ENCODE assay signal across 13 cellular contexts in the genomic region with DNA sequence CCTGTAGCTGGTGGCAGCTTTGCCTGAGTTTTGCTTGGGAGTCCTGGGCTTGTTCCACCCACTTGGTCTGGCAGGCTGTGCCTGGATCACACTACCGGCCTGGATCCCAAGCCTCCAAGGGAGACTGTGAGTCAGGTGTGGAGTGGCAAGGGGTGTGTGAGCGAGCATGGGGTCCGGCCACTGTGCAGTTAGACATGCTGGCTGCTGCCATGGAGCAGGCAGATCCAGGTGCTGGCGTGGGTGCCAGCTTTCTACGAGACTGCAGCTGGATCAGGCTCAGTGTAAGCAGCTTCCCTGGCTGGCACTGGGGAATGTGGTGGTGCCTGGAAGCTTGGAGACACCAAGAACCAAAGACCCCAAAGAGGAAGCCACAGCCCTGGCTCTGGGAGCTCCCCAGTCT.
DNase-seq lines count a peak whose midpoint lies in the region; ATAC-seq and TF ChIP-seq lines count a peak whose summit lies in the region.
"Had no signal": no experiment of that assay in that cellular context is flagged by ENCODE, and none has a peak within 500 bp of the region (broad histone marks: within the 10 kb centered on the region; RNA-seq: fewer than 3 reads in every experiment).

No MANE protein-coding gene starts in this region.

- CTCF ChIA-PET in activated naive CD4-positive, alpha-beta T cell treated with anti-CD3 and anti-CD28 coated beads, Interleukin-2, amount 10 ng/mL, durations not matched to agents 7 days and 5 days (lab: Charles Lee), result interaction anchor here (0.9 to 1.0 kb wide), 2 partner anchors 9 to 39 kb away, joined by 3 to 4 read pairs; no protein-coding TSS in a partner anchor
- CTCF ChIA-PET in CD8-positive, alpha-beta T cell (lab: Charles Lee), result interaction anchor here (0.8 to 1.7 kb wide), 6 partner anchors 9 to 337 kb away, joined by 3 to 6 read pairs (median 4); no protein-coding TSS in a partner anchor
- CTCF ChIA-PET in naive thymus-derived CD4-positive, alpha-beta T cell (lab: Charles Lee), result interaction anchor here (0.9 to 1.4 kb wide), 3 partner anchors 12 to 125 kb away, joined by 3 to 6 read pairs (median 4); no protein-coding TSS in a partner anchor

- intact Hi-C loops in CD8-positive, alpha-beta T cell (cut with DNase I, micrococcal nuclease), result loop anchor here in 1 of 2 experiments (10.0 kb wide), 1 partner anchor 794 kb away; no protein-coding TSS in a partner anchor
- intact Hi-C loops in naive thymus-derived CD4-positive, alpha-beta T cell (cut with micrococcal nuclease), result no loop called here

- no peak for TF ChIP-seq CTCF in CD8-positive, alpha-beta T cell (IDR thresholded peaks at IDR 0.05)

- no peaks in the 10 kb centered on the region for H3K36me3 ChIP-seq in CD8-positive, alpha-beta T cell (ENCODE audit: insufficient read depth, low read length)
- no peaks in the 10 kb centered on the region for H3K36me3 ChIP-seq in MG63
- no peaks in the 10 kb centered on the region for H3K36me3 ChIP-seq in naive thymus-derived CD4-positive, alpha-beta T cell (ENCODE audit: control insufficient read depth in 2 of 3, insufficient read depth in 3 of 3, low read length in 3 of 3)
- H3K36me3 ChIP-seq: BLaER1 treated with 17β-estradiol and CSF1 and Interleukin-3, amounts not matched to agents 10 nM and 100 nM; HAP-1 had no signal

- peak overlapping the region; percentile 23 for H3K4me3 Mint-ChIP-seq in activated naive CD4-positive, alpha-beta T cell treated with anti-CD3 and anti-CD28 coated beads, Interleukin-2, amount 50 U/mL, for 24 hours
- H3K4me3 Mint-ChIP-seq in activated naive CD4-positive, alpha-beta T cell treated with anti-CD3 and anti-CD28 coated beads, Interleukin-2, amount 10 ng/mL, durations not matched to agents 7 days and 5 days, result no peak overlapping the region
- no peak overlapping the region for H3K4me3 Mint-ChIP-seq in CD8-positive, alpha-beta T cell
- peak overlapping the region in 5 of 10 donors; percentile 10 to 64 (median 41) for H3K4me3 Mint-ChIP-seq in naive thymus-derived CD4-positive, alpha-beta T cell
- H3K4me3 Mint-ChIP-seq: B cell had no signal

- H3K9me3 ChIP-seq in CD8-positive, alpha-beta T cell (ENCODE audit: low read length), result no peaks in the 10 kb centered on the region
- no peaks in the 10 kb centered on the region for H3K9me3 ChIP-seq in MG63
- no peaks in the 10 kb centered on the region for H3K9me3 ChIP-seq in naive thymus-derived CD4-positive, alpha-beta T cell (ENCODE audit: control insufficient read depth in 2 of 3, low read length in 3 of 3)
- H3K9me3 ChIP-seq: Caco-2, HAP-1 had no signal

- H3K4me1 ChIP-seq in CD8-positive, alpha-beta T cell (ENCODE audit: insufficient read depth, low read length), result peaks cover 47% of the 10 kb centered on the region
- H3K4me1 ChIP-seq in naive thymus-derived CD4-positive, alpha-beta T cell (ENCODE audit: control insufficient read depth in 2 of 2, insufficient read depth in 2 of 2, low read length in 2 of 2), result peaks cover 17 to 49% of the 10 kb centered on the region in 2 donors
- H3K4me1 ChIP-seq: BLaER1 treated with 17β-estradiol and CSF1 and Interleukin-3, amounts not matched to agents 10 nM and 100 nM; Caco-2; HAP-1 had no signal

- H3K27ac Mint-ChIP-seq in activated naive CD4-positive, alpha-beta T cell treated with anti-CD3 and anti-CD28 coated beads, Interleukin-2, amount 50 U/mL, for 24 hours, result peak overlapping the region; percentile 64
- no peak overlapping the region for H3K27ac Mint-ChIP-seq in activated naive CD4-positive, alpha-beta T cell treated with anti-CD3 and anti-CD28 coated beads, Interleukin-2, amount 10 ng/mL, durations not matched to agents 7 days and 5 days
- peak overlapping the region; percentile 68 for H3K27ac Mint-ChIP-seq in CD8-positive, alpha-beta T cell
- H3K27ac Mint-ChIP-seq in naive thymus-derived CD4-positive, alpha-beta T cell, result peak overlapping the region in 6 of 9 donors; percentile 17 to 88 (median 69)
- H3K27ac Mint-ChIP-seq: B cell had no signal

- no peaks in the 10 kb centered on the region for H3K27me3 ChIP-seq in CD8-positive, alpha-beta T cell (ENCODE audit: insufficient read depth, low read length)
- H3K27me3 ChIP-seq in MG63, result peaks cover 54% of the 10 kb centered on the region
- no peaks in the 10 kb centered on the region for H3K27me3 ChIP-seq in naive thymus-derived CD4-positive, alpha-beta T cell (ENCODE audit: control insufficient read depth in 2 of 2, insufficient read depth in 2 of 2, low read length in 2 of 2)
- H3K27me3 ChIP-seq: BLaER1 treated with 17β-estradiol and CSF1 and Interleukin-3, amounts not matched to agents 10 nM and 100 nM had no signal

- H3K27me3 Mint-ChIP-seq in activated naive CD4-positive, alpha-beta T cell treated with anti-CD3 and anti-CD28 coated beads, Interleukin-2, amount 50 U/mL, for 24 hours, result no peaks in the 10 kb centered on the region
- peaks cover 12% of the 10 kb centered on the region for H3K27me3 Mint-ChIP-seq in activated naive CD4-positive, alpha-beta T cell treated with anti-CD3 and anti-CD28 coated beads, Interleukin-2, amount 10 ng/mL, durations not matched to agents 7 days and 5 days
- no peaks in the 10 kb centered on the region for H3K27me3 Mint-ChIP-seq in CD8-positive, alpha-beta T cell (ENCODE audit: low read depth)
- H3K27me3 Mint-ChIP-seq in naive thymus-derived CD4-positive, alpha-beta T cell, result peaks cover 0 to 30% (median 0%) of the 10 kb centered on the region in 5 donors

- H3K27ac ChIP-seq in CD8-positive, alpha-beta T cell (ENCODE audit: low read depth, low read length), result no peak overlapping the region
- no peak overlapping the region for H3K27ac ChIP-seq in naive thymus-derived CD4-positive, alpha-beta T cell (ENCODE audit: low read depth, low read length)
- H3K27ac ChIP-seq: BLaER1 treated with 17β-estradiol and CSF1 and Interleukin-3, amounts not matched to agents 10 nM and 100 nM; GM23248 had no signal

- peaks cover 65% of the 10 kb centered on the region for H3K4me1 Mint-ChIP-seq in activated naive CD4-positive, alpha-beta T cell treated with anti-CD3 and anti-CD28 coated beads, Interleukin-2, amount 50 U/mL, for 24 hours
- H3K4me1 Mint-ChIP-seq in activated naive CD4-positive, alpha-beta T cell treated with anti-CD3 and anti-CD28 coated beads, Interleukin-2, amount 10 ng/mL, durations not matched to agents 7 days and 5 days, result peaks cover 70% of the 10 kb centered on the region
- H3K4me1 Mint-ChIP-seq in CD8-positive, alpha-beta T cell (ENCODE audit: low read depth), result peaks cover 53% of the 10 kb centered on the region
- peaks cover 27 to 85% (median 72%) of the 10 kb centered on the region in 7 donors for H3K4me1 Mint-ChIP-seq in naive thymus-derived CD4-positive, alpha-beta T cell
- H3K4me1 Mint-ChIP-seq: B cell had no signal

- no peak for DNase-seq in activated naive CD4-positive, alpha-beta T cell treated with anti-CD3 and anti-CD28 coated beads, Interleukin-2, amount 10 ng/mL, durations not matched to agents 7 days and 5 days
- no peak for DNase-seq in CD8-positive, alpha-beta T cell
- DNase-seq in MG63, result peak; percentile 37
- no peak for DNase-seq in naive thymus-derived CD4-positive, alpha-beta T cell
- DNase-seq in T1000 (lab: John Stamatoyannopoulos, UW), result no peak
- no peak for DNase-seq in NCI-H2081 (lab: John Stamatoyannopoulos, UW)
- DNase-seq in NCI-H2081 treated with DMSO at 0.1 percent for 48 hours (lab: John Stamatoyannopoulos, UW), result no peak
- DNase-seq: Caco-2, GM23248 had no signal

- no peaks in the 10 kb centered on the region for H3K9me3 Mint-ChIP-seq in activated naive CD4-positive, alpha-beta T cell treated with anti-CD3 and anti-CD28 coated beads, Interleukin-2, amount 50 U/mL, for 24 hours
- peaks cover 8% of the 10 kb centered on the region for H3K9me3 Mint-ChIP-seq in activated naive CD4-positive, alpha-beta T cell treated with anti-CD3 and anti-CD28 coated beads, Interleukin-2, amount 10 ng/mL, durations not matched to agents 7 days and 5 days
- H3K9me3 Mint-ChIP-seq in CD8-positive, alpha-beta T cell, result no peaks in the 10 kb centered on the region
- peaks cover 0 to 1% (median 0%) of the 10 kb centered on the region in 11 donors for H3K9me3 Mint-ChIP-seq in naive thymus-derived CD4-positive, alpha-beta T cell

- H3K4me3 ChIP-seq in CD8-positive, alpha-beta T cell (ENCODE audit: low read depth, low read length), result no peak overlapping the region
- H3K4me3 ChIP-seq in MG63, result no peak overlapping the region
- no peak overlapping the region for H3K4me3 ChIP-seq in naive thymus-derived CD4-positive, alpha-beta T cell (ENCODE audit: low read length)
- H3K4me3 ChIP-seq: BLaER1 treated with 17β-estradiol and CSF1 and Interleukin-3, amounts not matched to agents 10 nM and 100 nM; GM23248; HAP-1 had no signal

- H3K36me3 Mint-ChIP-seq in activated naive CD4-positive, alpha-beta T cell treated with anti-CD3 and anti-CD28 coated beads, Interleukin-2, amount 50 U/mL, for 24 hours, result no peaks in the 10 kb centered on the region
- H3K36me3 Mint-ChIP-seq in activated naive CD4-positive, alpha-beta T cell treated with anti-CD3 and anti-CD28 coated beads, Interleukin-2, amount 10 ng/mL, durations not matched to agents 7 days and 5 days, result peaks cover 15% of the 10 kb centered on the region
- H3K36me3 Mint-ChIP-seq in CD8-positive, alpha-beta T cell, result no peaks in the 10 kb centered on the region
- H3K36me3 Mint-ChIP-seq in naive thymus-derived CD4-positive, alpha-beta T cell, result peaks cover 0 to 14% (median 0%) of the 10 kb centered on the region in 5 donors

- no peak for ATAC-seq in CD8-positive, alpha-beta T cell
- no peak for ATAC-seq in naive thymus-derived CD4-positive, alpha-beta T cell

- POLR2A ChIA-PET in CD8-positive, alpha-beta T cell (lab: Charles Lee), result interaction anchor here (1.1 to 2.3 kb wide), 3 partner anchors 12 to 31 kb away, joined by 3 to 21 read pairs (median 3); no protein-coding TSS in a partner anchor
- POLR2A ChIA-PET in naive thymus-derived CD4-positive, alpha-beta T cell (lab: Charles Lee), result interaction anchor here (1.4 to 3.8 kb wide), 5 partner anchors 9 to 24 kb away, joined by 4 to 34 read pairs (median 5); no protein-coding TSS in a partner anchor
